8 cellular contexts compared by ENCODE assay signal in genomic region chr12:131216624-131217023, GRCh38.
DNase-seq lines count a peak whose midpoint lies in the region; ATAC-seq, FAIRE-seq and TF ChIP-seq lines count a peak whose summit lies in the region.
"Not testable (repeated sequence)": the region's sequence is repeated elsewhere in the genome, so short reads cannot be mapped to it uniquely, and the experiment has no call there.

No MANE protein-coding gene starts in this region.

- not testable (repeated sequence) for BruUV-seq in K562 (replicated peaks; lab: Mats Ljungman, UMichigan)

- CTCF ChIA-PET in K562 (lab: Yijun Ruan, JAX; ENCODE audit: low intra/inter-chr PET ratio): not testable (repeated sequence)

- not testable (repeated sequence) for H3K79me2 ChIP-seq in K562 (ENCODE audit: control insufficient read depth, insufficient read depth, low read length); neural progenitor cell (ENCODE audit: low read depth)

- H3K36me3 Mint-ChIP-seq in neural progenitor cell: not testable (repeated sequence)

- not testable (repeated sequence) for H3K9me1 ChIP-seq in K562 (ENCODE audit: control insufficient read depth, insufficient read depth, low read length)

- H3K4me1 ChIP-seq in BLaER1 (peaks cover 70% of the 10 kb centered on the region), K562 (replicated peaks in 1 of 2; ENCODE audit: control insufficient read depth in 2 of 2, insufficient read depth in 2 of 2, low read length in 2 of 2) (peaks cover 18 to 34% of the 10 kb centered on the region in 2 experiments), neural progenitor cell (peaks cover 25% of the 10 kb centered on the region)
- not testable (repeated sequence) for H3K4me1 ChIP-seq in RWPE2 (ENCODE audit: insufficient read depth, poor library complexity, severe bottlenecking); spleen; aorta (ENCODE audit: control insufficient read depth in 1 of 2, insufficient read depth in 2 of 2, low read length in 2 of 2)

- TF ChIP-seq POLR2A in K562 (conservative IDR thresholded peaks at IDR 0.05); spleen (IDR thresholded peaks at IDR 0.05): not testable (repeated sequence)

- TF ChIP-seq RAD21 in K562 (CRISPR knock-in tag; conservative IDR thresholded peaks at IDR 0.05 in 1 of 2, IDR thresholded peaks at IDR 0.05 in 1 of 2): not testable (repeated sequence)

- in situ Hi-C loops in K562 (cut with MboI): not testable (repeated sequence)

- H3K36me3 ChIP-seq in BLaER1; RWPE2 (ENCODE audit: low read depth); K562 (ENCODE audit: control insufficient read depth, insufficient read depth, low read length); neural progenitor cell; spleen; aorta (ENCODE audit: control insufficient read depth in 1 of 2, insufficient read depth in 2 of 2, low read length in 1 of 2): not testable (repeated sequence)

- H3K9me3 Mint-ChIP-seq in neural progenitor cell: not testable (repeated sequence)

- H3F3A ChIP-seq in neural progenitor cell (ENCODE audit: low read depth): not testable (repeated sequence)

- POLR2A ChIA-PET in K562 (lab: Yijun Ruan, JAX): not testable (repeated sequence)

- intact Hi-C loops in K562 (cut with micrococcal nuclease); cardiac septum (cut with DNase I); spleen (cut with DNase I; ENCODE audit: low total_unique reads); aorta (cut with DNase I): not testable (repeated sequence)

- peak overlapping the region; percentile 78 for H3K27ac Mint-ChIP-seq in neural progenitor cell

- peak overlapping the region; percentile 98; the same call in 1 of the 2 replicates for H3K27ac ChIP-seq in BLaER1
- not testable (repeated sequence) for H3K27ac ChIP-seq in RWPE2 (ENCODE audit: poor library complexity, severe bottlenecking); K562 (ENCODE audit: extremely low read depth, low read depth, low read length); neural progenitor cell; spleen; aorta (ENCODE audit: low read depth in 1 of 2, low read length in 2 of 2)

- ATAC-seq in RWPE2 (ENCODE audit: low read depth); K562: not testable (repeated sequence)
- peak; percentile 34 for ATAC-seq in aorta (ENCODE audit: low FRiP score)

- H3K9ac ChIP-seq in BLaER1 (peak overlapping the region; percentile 60), K562 (ENCODE audit: insufficient read depth in 1 of 2, low read depth in 2 of 2, low read length in 2 of 2) (0 out of 4 replicates have a peak overlapping the region, but pooled peaks of 1 of the 2 experiments have one; percentile 74)
- H3K9ac ChIP-seq in neural progenitor cell: not testable (repeated sequence)

- H3K4me3 ChIP-seq in BLaER1: peak overlapping the region; percentile 35
- not testable (repeated sequence) for H3K4me3 ChIP-seq in RWPE2 (ENCODE audit: severe bottlenecking); K562; neural progenitor cell; spleen; aorta (ENCODE audit: low read length in 2 of 2)

- 0 out of 2 replicates have a peak overlapping the region, but pooled peaks have one; percentile 57 for H2AFZ ChIP-seq in K562 (ENCODE audit: low read depth, low read length)
- not testable (repeated sequence) for H2AFZ ChIP-seq in neural progenitor cell (replicated peaks)

- peak overlapping the region; percentile 99 for H3K4me2 ChIP-seq in BLaER1
- H3K4me2 ChIP-seq in K562 (ENCODE audit: insufficient read depth, low read length); neural progenitor cell: not testable (repeated sequence)

- 34% methylated on average over 13 of the region's 16 CpGs for WGBS in K562 (ENCODE audit: insufficient coverage, low coverage, missing lambda C conversion rate)
- 9 to 37% (median 23%) methylated on average over 15 to 16 of the region's 16 CpGs for WGBS in spleen, 5 donors
- WGBS in aorta, 2 donors: 22 to 27% methylated on average over 13 to 16 of the region's 16 CpGs

- peak; percentile 25 for DNase-seq in RWPE2 (ENCODE audit: low spot score)
- DNase-seq in K562 (ENCODE audit: extremely low read depth in 1 of 4, low spot score in 3 of 4); neural progenitor cell (ENCODE audit: low spot score): not testable (repeated sequence)
- peak; percentile 72 for DNase-seq in cardiac septum (ENCODE audit: low spot score)
- DNase-seq in mesenteric fat pad (ENCODE audit: low spot score): peak; percentile 84
- peak; percentile 70 for DNase-seq in spleen
- peak in 1 of 2 donors; percentile 57 for DNase-seq in aorta

- peaks cover 32% of the 10 kb centered on the region for H3K4me1 Mint-ChIP-seq in neural progenitor cell

- not testable (repeated sequence) for FAIRE-seq in K562 (lab: Jason Lieb, UNC)

- peaks cover 14% of the 10 kb centered on the region for H3K27me3 Mint-ChIP-seq in neural progenitor cell (ENCODE audit: insufficient read depth, low read depth)

- H3K4me3 Mint-ChIP-seq in neural progenitor cell: not testable (repeated sequence)

- not testable (repeated sequence) for H4K20me1 ChIP-seq in BLaER1; K562 (replicated peaks; ENCODE audit: control insufficient read depth, insufficient read depth, low read length); neural progenitor cell (ENCODE audit: low read depth)

- H3K27me3 ChIP-seq in BLaER1; RWPE2 (ENCODE audit: insufficient read depth, poor library complexity, severe bottlenecking); K562 (ENCODE audit: control insufficient read depth in 2 of 2, insufficient read depth in 2 of 2, low read length in 2 of 2); neural progenitor cell; aorta (ENCODE audit: control insufficient read depth in 1 of 2, insufficient read depth in 2 of 2, low read length in 1 of 2): not testable (repeated sequence)
- peaks cover 0 to 61% (median 12%) of the 10 kb centered on the region in 7 donors for H3K27me3 ChIP-seq in spleen (replicated peaks in 1 of 7)

- not testable (repeated sequence) for TF ChIP-seq EP300 in K562 (IDR thresholded peaks at IDR 0.05; ENCODE audit: low read length)

- not testable (repeated sequence) for TF ChIP-seq CTCF in RWPE2 (IDR thresholded peaks at IDR 0.05; ENCODE audit: poor library complexity, severe bottlenecking); K562 (IDR thresholded peaks at IDR 0.05 in 2 of 3, conservative IDR thresholded peaks at IDR 0.05 in 1 of 3; ENCODE audit: insufficient read depth in 2 of 3, low read depth in 1 of 3, low read length in 3 of 3); neural progenitor cell (IDR thresholded peaks at IDR 0.05); spleen (IDR thresholded peaks at IDR 0.05 in 8 of 11, conservative IDR thresholded peaks at IDR 0.05 in 3 of 11)

- H3K9me3 ChIP-seq in BLaER1 (peaks cover 14% of the 10 kb centered on the region), spleen (peaks cover 0 to 14% (median 0%) of the 10 kb centered on the region in 8 donors)
- H3K9me3 ChIP-seq in RWPE2 (ENCODE audit: severe bottlenecking); K562 (replicated peaks; ENCODE audit: control insufficient read depth, insufficient read depth, low read depth, low read length); neural progenitor cell (ENCODE audit: low read depth); aorta (ENCODE audit: control insufficient read depth, low read length): not testable (repeated sequence)
